Comparison of ENCODE assay signal across 8 cellular contexts in the genomic region with DNA sequence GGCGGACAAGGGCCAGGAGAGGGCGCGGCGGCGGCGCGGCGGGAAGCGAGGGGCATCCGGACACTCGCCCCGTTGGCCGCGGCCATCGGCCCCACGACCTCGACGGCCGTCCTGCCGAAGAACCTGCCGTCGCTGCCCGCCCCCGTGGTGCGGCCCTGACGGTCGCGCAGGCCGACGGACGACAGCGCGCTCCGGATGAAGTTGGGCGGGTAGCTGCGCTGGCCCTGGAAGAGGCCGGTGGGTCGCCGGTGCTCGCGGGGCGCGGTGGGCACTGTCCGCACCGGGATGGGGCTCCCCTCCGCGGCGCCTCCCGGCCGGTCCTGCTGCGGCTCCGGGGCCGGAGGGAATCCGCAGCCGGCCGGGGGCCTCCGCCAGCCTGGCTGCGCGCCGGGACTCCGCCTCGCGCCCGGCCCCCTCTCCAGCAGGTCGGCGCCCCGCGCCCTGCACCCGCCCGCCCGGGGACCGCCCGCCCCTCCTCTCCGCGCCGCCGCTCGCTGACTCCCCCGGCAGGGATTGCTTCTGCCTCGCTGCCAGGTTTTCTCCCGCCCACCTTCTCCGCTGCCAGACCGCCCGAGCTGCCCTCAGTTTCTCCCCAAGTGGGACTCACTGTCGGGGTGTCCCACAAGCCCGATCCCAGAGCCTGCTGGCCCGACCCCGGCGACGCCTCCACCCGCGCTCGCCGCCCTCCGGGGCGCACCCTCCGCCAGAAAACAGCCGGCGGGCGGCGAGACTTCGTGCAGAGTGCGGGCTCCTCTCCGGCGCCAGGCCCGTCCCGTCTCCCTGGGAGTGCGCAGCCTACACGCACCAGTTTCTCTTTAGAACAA. TPM values are rescaled to one million over a fixed set of nuclear protein-coding genes. Genes with fewer than 3 reads are reported as not detected.
A peak's percentile ranks its signal among the peaks of the same experiment; 100 is the strongest.
DNase-seq lines count a peak whose midpoint lies in the region; TF ChIP-seq lines count a peak whose summit lies in the region.
"Not testable (repeated sequence)": the region's sequence is repeated elsewhere in the genome, so short reads cannot be mapped to it uniquely, and the experiment has no call there.

No MANE protein-coding gene starts in this region.

- not testable (repeated sequence) for H3K36me3 ChIP-seq in thyroid gland

- H3K9me3 ChIP-seq in thyroid gland = not testable (repeated sequence)

- not testable (repeated sequence) for H3K27ac ChIP-seq in thyroid gland

- TF ChIP-seq CTCF in fibroblast of pulmonary artery (IDR thresholded peaks at IDR 0.05; ENCODE audit: low read length, missing control alignments); thyroid gland (IDR thresholded peaks at IDR 0.05): not testable (repeated sequence)

- TF ChIP-seq POLR2A in thyroid gland (IDR thresholded peaks at IDR 0.05) = not testable (repeated sequence)

- WGBS in thyroid gland, 2 donors = 0% methylated on average over 1 to 4 of the region's 109 CpGs

- peak overlapping the region; percentile 14 for H3K4me3 ChIP-seq in fibroblast of pulmonary artery (replicated peaks; ENCODE audit: low read depth, low read length)
- H3K4me3 ChIP-seq in thyroid gland (replicated peaks in 1 of 3) = peak overlapping the region in 1 of 3 donors; percentile 34

- peak; percentile 51 for DNase-seq in DMS 273 (lab: John Stamatoyannopoulos, UW; ENCODE audit: unreplicated experiment)
- DNase-seq in NCI-H1105 treated with DMSO at 0.1 percent for 48 hours (lab: John Stamatoyannopoulos, UW) = peak; percentile 26
- peak; percentile 12 for DNase-seq in activated CD4-positive, alpha-beta T cell treated with anti-CD3 and anti-CD28 coated beads, Interleukin-2, amount 50 U/mL, for 1 hour
- peak; percentile 23 for DNase-seq in astrocyte of the hippocampus (ENCODE audit: low read depth, low spot score)
- DNase-seq in fibroblast of pulmonary artery (ENCODE audit: low read depth) = peak; percentile 9
- peak; percentile 1 for DNase-seq in kidney tubule cell (ENCODE audit: low spot score)
- peak; percentile 73 for DNase-seq in posterior vena cava (ENCODE audit: low spot score)
- peak; percentile 5 to 15 for DNase-seq in thyroid gland

- not testable (repeated sequence) for H3K27me3 ChIP-seq in thyroid gland

- H3K4me1 ChIP-seq in thyroid gland = not testable (repeated sequence)

- intact Hi-C loops in posterior vena cava (cut with DNase I); thyroid gland (cut with DNase I): not testable (repeated sequence)

RNA-seq across cellular contexts. Expression of gene WASHC1, which starts 44.0 kb away (rescaled TPM):
- 10 to 100 TPM; 12.9 to 13.5 TPM for total RNA-seq in posterior vena cava
- 10 to 100 TPM in 1 of 4 donors, 1 to 10 TPM in 3; 1.4 to 11.1 (median 6.8) TPM for total RNA-seq in thyroid gland

RNA-seq across cellular contexts. Expression of gene FOXD4, which starts 44.9 kb away (rescaled TPM):
- under 1 TPM; 0.24 to 0.32 TPM for total RNA-seq in posterior vena cava
- under 1 TPM in 3 of 4 donors, not detected in 1; 0.40 to 0.89 (median 0.54) TPM for total RNA-seq in thyroid gland

Comparison
In these comparisons a context has a peak if more than half of its experiments do, and no peak if none do; other contexts are left out.
1. DNase-seq: peak in every context shown above with its lines; median percentile 73 in posterior vena cava; 51 in DMS 273; 26 in NCI-H1105 treated with DMSO at 0.1 percent for 48 hours; 23 in astrocyte of the hippocampus; 12 in activated CD4-positive, alpha-beta T cell treated with anti-CD3 and anti-CD28 coated beads, Interleukin-2, amount 50 U/mL, for 1 hour; 10 in thyroid gland; 9 in fibroblast of pulmonary artery; 1 in kidney tubule cell.